ENCODE assay signal across 8 cellular contexts in genomic region chr13:71977028-71977427, GRCh38.
"Had no signal": no experiment of that assay in that cellular context is flagged by ENCODE, and none has a peak within 500 bp of the region (broad histone marks: within the 10 kb centered on the region; RNA-seq: fewer than 3 reads in every experiment).

No MANE protein-coding gene starts in this region.

- FAIRE-seq: G401.6, GM12878, GM12891, GM12892, GM18507, GM19239 had no signal

- H3K4me3 ChIP-seq: GM12878 had no signal

- ATAC-seq: GM12878 had no signal

- DNase-seq: GDM1, GF-D8 had no signal
